1 cellular context compared by ENCODE assay signal in genomic region chr16:58129097-58129936, GRCh38.
TF ChIP-seq lines count a peak whose summit lies in the region.

Gene CFAP20 (minus strand): TSS chr16:58129381. CDS start chr16:58129115, 266 bp downstream.

TF ChIP-seq in HepG2, 621 proteins besides CTCF, POLR2A, EP300 and RAD21 (continued from another document and continues in another):
- TF ChIP-seq TFDP1 (CRISPR knock-in tag; IDR thresholded peaks at IDR 0.05; ENCODE audit: borderline replicate concordance) (peak; percentile 94), TFAP4 (IDR thresholded peaks at IDR 0.05; ENCODE audit: borderline replicate concordance, low read depth) (peak; percentile 80; the same call in 1 of the 2 replicates), MTA1 (CRISPR knock-in tag; IDR thresholded peaks at IDR 0.05; ENCODE audit: borderline replicate concordance) (peak; percentile 95), ZNF3 (CRISPR knock-in tag; IDR thresholded peaks at IDR 0.05) (no peak), ZNF883 (CRISPR knock-in tag; IDR thresholded peaks at IDR 0.05; ENCODE audit: not compliant biosample characterization) (peak; percentile 86), ZNF333 (CRISPR knock-in tag; IDR thresholded peaks at IDR 0.05; ENCODE audit: borderline replicate concordance) (0 out of 2 replicates have a peak, but pooled peaks have one; percentile 88), SP5 (CRISPR knock-in tag; IDR thresholded peaks at IDR 0.05; ENCODE audit: borderline replicate concordance, low read depth) (peak; percentile 98), HMG20A (CRISPR knock-in tag; IDR thresholded peaks at IDR 0.05; ENCODE audit: borderline replicate concordance) (no peak), HOXA3 (CRISPR knock-in tag; IDR thresholded peaks at IDR 0.05) (peak; percentile 98), ZFX (CRISPR knock-in tag; IDR thresholded peaks at IDR 0.05; ENCODE audit: low read depth) (peak; percentile 98), ZNF740 (CRISPR knock-in tag; IDR thresholded peaks at IDR 0.05) (peak; percentile 71), THRA (CRISPR knock-in tag; IDR thresholded peaks at IDR 0.05; ENCODE audit: borderline replicate concordance) (peak; percentile 60; the same call in 1 of the 2 replicates), RBAK (CRISPR knock-in tag; IDR thresholded peaks at IDR 0.05) (0 out of 2 replicates have a peak, but pooled peaks have one; percentile 52), DRAP1 (CRISPR knock-in tag; IDR thresholded peaks at IDR 0.05) (peak; percentile 96), ZZZ3 (CRISPR knock-in tag; IDR thresholded peaks at IDR 0.05; ENCODE audit: borderline replicate concordance) (peak; percentile 95; the same call in 1 of the 2 replicates), RXRB (CRISPR knock-in tag; IDR thresholded peaks at IDR 0.05; ENCODE audit: borderline replicate concordance) (peak; percentile 55; the same call in 1 of the 2 replicates), ZNF879 (CRISPR knock-in tag; IDR thresholded peaks at IDR 0.05) (peak; percentile 60; the same call in 1 of the 2 replicates), ZNF510 (CRISPR knock-in tag; IDR thresholded peaks at IDR 0.05; ENCODE audit: low read depth) (peak; percentile 93; the same call in 1 of the 2 replicates), TCF12 (IDR thresholded peaks at IDR 0.05) (no peak), TCF12 (CRISPR knock-in tag; IDR thresholded peaks at IDR 0.05) (0 out of 2 replicates have a peak, but pooled peaks have one; percentile 58), ZNF563 (CRISPR knock-in tag; IDR thresholded peaks at IDR 0.05) (peak; percentile 64; the same call in 1 of the 2 replicates), ZEB1 (IDR thresholded peaks at IDR 0.05; ENCODE audit: insufficient replicate concordance, low read depth) (peak; percentile 94), CBX1 (IDR thresholded peaks at IDR 0.05; ENCODE audit: low read depth) (peak; percentile 66), MZF1 (CRISPR knock-in tag; IDR thresholded peaks at IDR 0.05; ENCODE audit: borderline replicate concordance) (0 out of 2 replicates have a peak, but pooled peaks have one; percentile 23), MYNN (CRISPR knock-in tag; IDR thresholded peaks at IDR 0.05; ENCODE audit: low read depth) (no peak), CBX5 (CRISPR knock-in tag; IDR thresholded peaks at IDR 0.05; ENCODE audit: borderline replicate concordance) (peak; percentile 87; the same call in 1 of the 2 replicates), ZFP90 (CRISPR knock-in tag; IDR thresholded peaks at IDR 0.05; ENCODE audit: borderline replicate concordance) (peak; percentile 99), ZNF234 (CRISPR knock-in tag; conservative IDR thresholded peaks at IDR 0.05) (peak; percentile 74; the same call in 1 of the 2 replicates), ZNF747 (CRISPR knock-in tag; IDR thresholded peaks at IDR 0.05; ENCODE audit: borderline replicate concordance) (peak; percentile 81; the same call in 1 of the 2 replicates), XBP1 (CRISPR knock-in tag; IDR thresholded peaks at IDR 0.05) (no peak), ZNF749 (CRISPR knock-in tag; IDR thresholded peaks at IDR 0.05; ENCODE audit: borderline replicate concordance) (no peak), FOSL2 (CRISPR knock-in tag; IDR thresholded peaks at IDR 0.05) (peak; percentile 75; the same call in 1 of the 2 replicates), PRDM10 (CRISPR knock-in tag; IDR thresholded peaks at IDR 0.05; ENCODE audit: low read depth) (peak; percentile 22; the same call in 1 of the 2 replicates), HNF4A (CRISPR knock-in tag; IDR thresholded peaks at IDR 0.05) (peak; percentile 63), ZBTB1 (CRISPR knock-in tag; IDR thresholded peaks at IDR 0.05; ENCODE audit: borderline replicate concordance) (no peak), ZMYM3 (CRISPR knock-in tag; IDR thresholded peaks at IDR 0.05) (peak; percentile 81), THYN1 (CRISPR knock-in tag; IDR thresholded peaks at IDR 0.05; ENCODE audit: borderline replicate concordance, low read depth) (no peak), ZNF619 (CRISPR knock-in tag; IDR thresholded peaks at IDR 0.05) (no peak; the same call in 1 of the 2 replicates), NFKBIZ (CRISPR knock-in tag; IDR thresholded peaks at IDR 0.05) (no peak), PRDM4 (CRISPR knock-in tag; IDR thresholded peaks at IDR 0.05; ENCODE audit: borderline replicate concordance) (no peak), FOXA3 (CRISPR knock-in tag; IDR thresholded peaks at IDR 0.05) (0 out of 2 replicates have a peak, but pooled peaks have one; percentile 40), DNMT3B (CRISPR knock-in tag; conservative IDR thresholded peaks at IDR 0.05) (peak; percentile 78; the same call in 1 of the 2 replicates), TBX3 (IDR thresholded peaks at IDR 0.05; ENCODE audit: borderline replicate concordance) (peak; percentile 99), ZNF362 (CRISPR knock-in tag; IDR thresholded peaks at IDR 0.05; ENCODE audit: borderline replicate concordance) (peak; percentile 37; the same call in 1 of the 2 replicates), ZNF572 (CRISPR knock-in tag; IDR thresholded peaks at IDR 0.05) (peak; percentile 75), HCFC1 (IDR thresholded peaks at IDR 0.05; ENCODE audit: low read depth, low read length) (peak; percentile 28; the same call in 1 of the 2 replicates), CEBPG (CRISPR knock-in tag; IDR thresholded peaks at IDR 0.05) (peak; percentile 42), ZNF24 (IDR thresholded peaks at IDR 0.05) (no peak; the same call in 1 of the 2 replicates), NBN (conservative IDR thresholded peaks at IDR 0.05) (no peak), SATB2 (CRISPR knock-in tag; IDR thresholded peaks at IDR 0.05) (peak; percentile 28; the same call in 1 of the 2 replicates), ZNF256 (CRISPR knock-in tag; conservative IDR thresholded peaks at IDR 0.05) (peak; percentile 70), FLYWCH1 (CRISPR knock-in tag; IDR thresholded peaks at IDR 0.05) (no peak), SIN3A (IDR thresholded peaks at IDR 0.05; ENCODE audit: borderline replicate concordance, low read depth, low read length) (peak; percentile 95), ZNF562 (CRISPR knock-in tag; IDR thresholded peaks at IDR 0.05; ENCODE audit: borderline replicate concordance) (no peak; the same call in 1 of the 2 replicates), ZNF207 (IDR thresholded peaks at IDR 0.05; ENCODE audit: borderline replicate concordance) (no peak), NAIF1 (CRISPR knock-in tag; IDR thresholded peaks at IDR 0.05; ENCODE audit: borderline replicate concordance) (peak; percentile 96), DDIT3 (CRISPR knock-in tag; IDR thresholded peaks at IDR 0.05) (no peak), YY1 (IDR thresholded peaks at IDR 0.05; ENCODE audit: insufficient read depth, insufficient replicate concordance, low read depth, low read length) (peak; percentile 88), EHMT2 (IDR thresholded peaks at IDR 0.05; ENCODE audit: borderline replicate concordance, low read depth, low read length) (no peak; the same call in 1 of the 2 replicates), ZNF639 (CRISPR knock-in tag; conservative IDR thresholded peaks at IDR 0.05) (peak; percentile 82; the same call in 1 of the 2 replicates)
